ENCODE assay signal across 27 cellular contexts in genomic region chr2:135183822-135184221, GRCh38.
DNase-seq lines count a peak whose midpoint lies in the region; ATAC-seq, FAIRE-seq and TF ChIP-seq lines count a peak whose summit lies in the region.
"Had no signal": no experiment of that assay in that cellular context is flagged by ENCODE, and none has a peak within 500 bp of the region (broad histone marks: within the 10 kb centered on the region; RNA-seq: fewer than 3 reads in every experiment).

No MANE protein-coding gene starts in this region.

- H3K27me3 ChIP-seq in adipocyte (replicated peaks; ENCODE audit: control insufficient read depth, insufficient read depth, low read length) (no peaks in the 10 kb centered on the region), foreskin keratinocyte (no peaks in the 10 kb centered on the region)
- H3K27me3 ChIP-seq: BLaER1 treated with 17β-estradiol and CSF1 and Interleukin-3, amounts not matched to agents 10 nM and 100 nM; SJCRH30 had no signal

- peak; percentile 35 for ATAC-seq in foreskin keratinocyte
- no peak for ATAC-seq in T-helper 17 cell
- no peak for ATAC-seq in GM21723 (IDR thresholded peaks at IDR 0.05; ENCODE audit: unreplicated experiment)
- ATAC-seq: A549, GM23338, Right ventricle myocardium inferior, SK-N-SH treated with all-trans-retinoic acid at 6 μM for 48 hours had no signal

- FAIRE-seq in H54 (lab: Jason Lieb, UNC) = no peak
- FAIRE-seq: A549, D721Med, G401.6 had no signal

- intact Hi-C loops in head of caudate nucleus (cut with DNase I) = no loop called here

- H3K4me1 Mint-ChIP-seq in T-helper 17 cell = peaks cover 2% of the 10 kb centered on the region

- no peaks in the 10 kb centered on the region for H3K36me3 ChIP-seq in adipocyte (ENCODE audit: control insufficient read depth, insufficient read depth, low read length, severe bottlenecking)
- H3K36me3 ChIP-seq: BLaER1 treated with 17β-estradiol and CSF1 and Interleukin-3, amounts not matched to agents 10 nM and 100 nM; HAP-1; SJCRH30 had no signal

- no peak overlapping the region for H3K27ac Mint-ChIP-seq in T-helper 17 cell
- H3K27ac Mint-ChIP-seq: CD4-positive, alpha-beta T cell; GM23338 had no signal

- H3K36me3 Mint-ChIP-seq in T-helper 17 cell (ENCODE audit: low read depth) = peaks cover 3% of the 10 kb centered on the region

- no peaks in the 10 kb centered on the region for H3K27me3 Mint-ChIP-seq in T-helper 17 cell
- H3K27me3 Mint-ChIP-seq: CD4-positive, alpha-beta T cell had no signal

- H3K4me1 ChIP-seq in adipocyte (ENCODE audit: control insufficient read depth, insufficient read depth, low read length) (no peaks in the 10 kb centered on the region), foreskin keratinocyte (no peaks in the 10 kb centered on the region)
- H3K4me1 ChIP-seq: A549; BLaER1 treated with 17β-estradiol and CSF1 and Interleukin-3, amounts not matched to agents 10 nM and 100 nM; HAP-1; SJCRH30 had no signal

- H3K4me3 ChIP-seq in adipocyte (ENCODE audit: low read length) = no peak overlapping the region
- H3K4me3 ChIP-seq: A549; BLaER1 treated with 17β-estradiol and CSF1 and Interleukin-3, amounts not matched to agents 10 nM and 100 nM; GM23338; HAP-1; SJCRH30 had no signal

- H3K27ac ChIP-seq in foreskin keratinocyte = no peak overlapping the region
- H3K27ac ChIP-seq: A549; BLaER1 treated with 17β-estradiol and CSF1 and Interleukin-3, amounts not matched to agents 10 nM and 100 nM; SJCRH30 had no signal

- TF ChIP-seq CTCF in foreskin keratinocyte (conservative IDR thresholded peaks at IDR 0.05) = no peak

- no peak overlapping the region for H3K9ac ChIP-seq in adipocyte (ENCODE audit: low read length)
- H3K9ac ChIP-seq: BLaER1 treated with 17β-estradiol and CSF1 and Interleukin-3, amounts not matched to agents 10 nM and 100 nM had no signal

- no peak overlapping the region for H3K4me3 Mint-ChIP-seq in T-helper 17 cell
- H3K4me3 Mint-ChIP-seq: CD4-positive, alpha-beta T cell; GM23338 had no signal

- TF ChIP-seq POLR2A in H54 (IDR thresholded peaks at IDR 0.05; ENCODE audit: low read depth, low read length) = no peak

- H3K9me3 ChIP-seq in adipocyte (ENCODE audit: control insufficient read depth, low read length) (no peaks in the 10 kb centered on the region), T-helper 17 cell (ENCODE audit: control insufficient read depth, low read length, poor library complexity, severe bottlenecking) (no peaks in the 10 kb centered on the region)
- H3K9me3 ChIP-seq: A549, HAP-1, SJCRH30 had no signal

- DNase-seq in HS-5 (ENCODE audit: low read depth) = peak; percentile 42
- DNase-seq in adipocyte (ENCODE audit: low read depth) = peak; percentile 12
- peak in 1 of 2 donors; percentile 13 for DNase-seq in foreskin keratinocyte
- no peak for DNase-seq in T-helper 17 cell
- no peak for DNase-seq in H54 (ENCODE audit: insufficient read length, low spot score)
- no peak for DNase-seq in head of caudate nucleus
- DNase-seq: AML-193; CD4-positive, alpha-beta T cell; Karpas-422; MV-4-11; NCI-H1105; NCI-H1436 treated with DMSO at 0.1 percent for 48 hours; NCI-H187 treated with DMSO at 0.1 percent for 48 hours; NCI-H2171 treated with DMSO at 0.1 percent for 48 hours; NCI-H345; NCI-H524 treated with DMSO at 0.1 percent for 48 hours; NCI-H774; SJCRH30 had no signal

Comparison
In these comparisons a context has a peak if more than half of its experiments do, and no peak if none do; other contexts are left out.
1. DNase-seq: peak in HS-5 (single experiment) and adipocyte (single experiment); none in T-helper 17 cell (0 of 3), H54 (single experiment) and head of caudate nucleus (0 of 42).